ENCODE assay signal across 1 cellular context in genomic region chr3:61612211-61612995, GRCh38.
TF ChIP-seq lines count a peak whose summit lies in the region.

No MANE protein-coding gene starts in this region.

TF ChIP-seq in WTC11, 78 proteins besides CTCF, POLR2A, EP300 and RAD21 (continued from another document):
- no peak for TF ChIP-seq ZNF425 (CRISPR knock-in tag; conservative IDR thresholded peaks at IDR 0.05)
- no peak for TF ChIP-seq NR1H2 (CRISPR knock-in tag; IDR thresholded peaks at IDR 0.05)
- TF ChIP-seq, protein P1, sequence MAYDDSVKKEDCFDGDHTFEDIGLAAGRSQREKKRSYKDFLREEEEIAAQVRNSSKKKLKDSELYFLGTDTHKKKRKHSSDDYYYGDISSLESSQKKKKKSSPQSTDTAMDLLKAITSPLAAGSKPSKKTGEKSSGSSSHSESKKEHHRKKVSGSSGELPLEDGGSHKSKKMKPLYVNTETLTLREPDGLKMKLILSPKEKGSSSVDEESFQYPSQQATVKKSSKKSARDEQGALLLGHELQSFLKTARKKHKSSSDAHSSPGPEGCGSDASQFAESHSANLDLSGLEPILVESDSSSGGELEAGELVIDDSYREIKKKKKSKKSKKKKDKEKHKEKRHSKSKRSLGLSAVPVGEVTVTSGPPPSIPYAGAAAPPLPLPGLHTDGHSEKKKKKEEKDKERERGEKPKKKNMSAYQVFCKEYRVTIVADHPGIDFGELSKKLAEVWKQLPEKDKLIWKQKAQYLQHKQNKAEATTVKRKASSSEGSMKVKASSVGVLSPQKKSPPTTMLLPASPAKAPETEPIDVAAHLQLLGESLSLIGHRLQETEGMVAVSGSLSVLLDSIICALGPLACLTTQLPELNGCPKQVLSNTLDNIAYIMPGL (CRISPR knock-in tag; IDR thresholded peaks at IDR 0.05): no peak
- no peak for TF ChIP-seq FOXP4 (CRISPR knock-in tag; IDR thresholded peaks at IDR 0.05)
